39 cellular contexts compared by ENCODE assay signal in the genomic region with DNA sequence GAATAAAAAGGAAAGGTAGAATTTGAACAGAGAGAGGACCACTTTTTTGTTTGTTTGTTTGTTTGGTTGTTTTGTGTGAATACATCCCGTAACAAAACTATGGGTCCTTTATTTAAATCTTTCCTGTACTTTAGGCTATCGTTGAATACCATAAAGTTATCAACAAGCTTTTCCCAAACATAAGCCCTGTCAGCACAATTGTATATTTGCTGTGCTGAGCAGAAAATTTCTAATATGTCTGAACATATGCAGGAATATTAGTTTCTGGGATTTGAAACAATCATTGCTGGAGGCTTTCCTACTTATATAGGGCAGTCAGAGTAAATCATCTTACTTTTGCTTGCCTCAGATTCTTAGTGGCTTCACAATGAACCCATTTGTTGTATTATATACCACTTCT.
"Had no signal": no experiment of that assay in that cellular context is flagged by ENCODE, and none has a peak within 500 bp of the region (broad histone marks: within the 10 kb centered on the region; RNA-seq: fewer than 3 reads in every experiment).

No MANE protein-coding gene starts in this region.

- H3K4me3 Mint-ChIP-seq: activated naive CD4-positive, alpha-beta T cell treated with anti-CD3 and anti-CD28 coated beads for 36 hours; activated naive CD4-positive, alpha-beta T cell treated with anti-CD3 and anti-CD28 coated beads, Interleukin-2, amount 10 ng/mL, durations not matched to agents 7 days and 5 days; activated naive CD4-positive, alpha-beta T cell treated with anti-CD3 and anti-CD28 coated beads, Interleukin-2, amount 50 U/mL, for 24 hours; activated naive CD8-positive, alpha-beta T cell; activated naive CD8-positive, alpha-beta T cell treated with anti-CD3 and anti-CD28 coated beads for 36 hours; activated naive CD8-positive, alpha-beta T cell treated with anti-CD3 and anti-CD28 coated beads, Interleukin-2, amount 10 ng/mL, durations not matched to agents 7 days and 5 days; activated naive CD8-positive, alpha-beta T cell treated with anti-CD3 and anti-CD28 coated beads, Interleukin-2, amount 50 U/mL, for 24 hours; activated T-cell treated with anti-CD3 and anti-CD28 coated beads, Interleukin-2, amount 50 U/mL, for 24 hours; activated T-cell treated with anti-CD3 and anti-CD28 coated beads, Interleukin-2, amount 50 U/mL, for 4 hours; activated T-cell treated with anti-CD3 and anti-CD28 coated beads, Interleukin-2, amount 50 U/mL, for 72 hours; activated T-helper 1 cell treated with anti-CD3 and anti-CD28 coated beads, Interleukin-12 subunit alpha, Interleukin-12 subunit beta, Interleukin-2, Interleukin-4 antibody, amounts not matched to agents 30 ng/mL and 10 ng/mL and 1 ng/mL, durations not matched to agents 14 hours and 24 hours and 36 hours; activated T-helper 17 cell treated with anti-CD3 and anti-CD28 coated beads, Interleukin-2, amount 50 U/mL, for 72 hours; brain; central memory CD8-positive, alpha-beta T cell had no signal

- H3K4me1 Mint-ChIP-seq: activated naive CD4-positive, alpha-beta T cell treated with anti-CD3 and anti-CD28 coated beads, Interleukin-2, amount 10 ng/mL, durations not matched to agents 7 days and 5 days; activated naive CD4-positive, alpha-beta T cell treated with anti-CD3 and anti-CD28 coated beads, Interleukin-2, amount 50 U/mL, for 24 hours; activated naive CD8-positive, alpha-beta T cell treated with anti-CD3 and anti-CD28 coated beads for 36 hours; activated naive CD8-positive, alpha-beta T cell treated with anti-CD3 and anti-CD28 coated beads, Interleukin-2, amount 10 ng/mL, durations not matched to agents 7 days and 5 days; activated naive CD8-positive, alpha-beta T cell treated with anti-CD3 and anti-CD28 coated beads, Interleukin-2, amount 50 U/mL, for 24 hours; activated T-helper 17 cell treated with anti-CD3 and anti-CD28 coated beads, Interleukin-2, amount 50 U/mL, for 72 hours; central memory CD8-positive, alpha-beta T cell had no signal

- ATAC-seq: activated naive CD4-positive, alpha-beta T cell treated with anti-CD3 and anti-CD28 coated beads, Interleukin-2, amount 50 U/mL, for 72 hours; activated naive CD8-positive, alpha-beta T cell treated with anti-CD3 and anti-CD28 coated beads, Interleukin-2, amount 50 U/mL, for 24 hours; activated T-cell treated with anti-CD3 and anti-CD28 coated beads, Interleukin-2, amount 50 U/mL, for 4 hours; activated T-cell treated with anti-CD3 and anti-CD28 coated beads, Interleukin-2, amount 50 U/mL, for 72 hours; activated T-helper 17 cell treated with anti-CD3 and anti-CD28 coated beads, Interleukin-2, amount 50 U/mL, for 72 hours; body of pancreas had no signal

- H3K27me3 Mint-ChIP-seq: activated naive CD4-positive, alpha-beta T cell treated with anti-CD3 and anti-CD28 coated beads, Interleukin-2, amount 10 ng/mL, durations not matched to agents 7 days and 5 days; activated naive CD4-positive, alpha-beta T cell treated with anti-CD3 and anti-CD28 coated beads, Interleukin-2, amount 50 U/mL, for 24 hours; activated naive CD8-positive, alpha-beta T cell; activated naive CD8-positive, alpha-beta T cell treated with anti-CD3 and anti-CD28 coated beads for 36 hours; activated naive CD8-positive, alpha-beta T cell treated with anti-CD3 and anti-CD28 coated beads, Interleukin-2, amount 10 ng/mL, durations not matched to agents 7 days and 5 days; activated naive CD8-positive, alpha-beta T cell treated with anti-CD3 and anti-CD28 coated beads, Interleukin-2, amount 50 U/mL, for 24 hours; activated T-cell treated with anti-CD3 and anti-CD28 coated beads, Interleukin-2, amount 50 U/mL, for 24 hours; activated T-helper 17 cell treated with anti-CD3 and anti-CD28 coated beads, Interleukin-2, amount 50 U/mL, for 72 hours; central memory CD8-positive, alpha-beta T cell had no signal

- H3K9me3 ChIP-seq: adrenal gland, body of pancreas, breast epithelium had no signal

- H3K27me3 ChIP-seq: adrenal gland, body of pancreas, brain microvascular endothelial cell, breast epithelium, cardiac muscle cell had no signal

- H3K36me3 Mint-ChIP-seq: activated naive CD4-positive, alpha-beta T cell treated with anti-CD3 and anti-CD28 coated beads, Interleukin-2, amount 10 ng/mL, durations not matched to agents 7 days and 5 days; activated naive CD4-positive, alpha-beta T cell treated with anti-CD3 and anti-CD28 coated beads, Interleukin-2, amount 50 U/mL, for 24 hours; activated naive CD8-positive, alpha-beta T cell; activated naive CD8-positive, alpha-beta T cell treated with anti-CD3 and anti-CD28 coated beads for 36 hours; activated naive CD8-positive, alpha-beta T cell treated with anti-CD3 and anti-CD28 coated beads, Interleukin-2, amount 10 ng/mL, durations not matched to agents 7 days and 5 days; brain had no signal

- H3K4me1 ChIP-seq: adrenal gland, body of pancreas, breast epithelium had no signal

- H3K27ac Mint-ChIP-seq: activated naive CD4-positive, alpha-beta T cell treated with anti-CD3 and anti-CD28 coated beads for 36 hours; activated naive CD4-positive, alpha-beta T cell treated with anti-CD3 and anti-CD28 coated beads, Interleukin-2, amount 10 ng/mL, durations not matched to agents 7 days and 5 days; activated naive CD4-positive, alpha-beta T cell treated with anti-CD3 and anti-CD28 coated beads, Interleukin-2, amount 50 U/mL, for 24 hours; activated naive CD4-positive, alpha-beta T cell treated with anti-CD3 and anti-CD28 coated beads, Interleukin-2, amount 50 U/mL, for 72 hours; activated naive CD8-positive, alpha-beta T cell; activated naive CD8-positive, alpha-beta T cell treated with anti-CD3 and anti-CD28 coated beads for 36 hours; activated naive CD8-positive, alpha-beta T cell treated with anti-CD3 and anti-CD28 coated beads, Interleukin-2, amount 10 ng/mL, durations not matched to agents 7 days and 5 days; activated naive CD8-positive, alpha-beta T cell treated with anti-CD3 and anti-CD28 coated beads, Interleukin-2, amount 50 U/mL, for 24 hours; activated T-cell treated with anti-CD3 and anti-CD28 coated beads, Interleukin-2, amount 50 U/mL, for 24 hours; activated T-cell treated with anti-CD3 and anti-CD28 coated beads, Interleukin-2, amount 50 U/mL, for 72 hours; activated T-helper 1 cell treated with anti-CD3 and anti-CD28 coated beads, Interleukin-12 subunit alpha, Interleukin-12 subunit beta, Interleukin-2, Interleukin-4 antibody, amounts not matched to agents 30 ng/mL and 10 ng/mL and 1 ng/mL, durations not matched to agents 14 hours and 24 hours and 36 hours; activated T-helper 17 cell treated with anti-CD3 and anti-CD28 coated beads, Interleukin-2, amount 50 U/mL, for 72 hours; activated T-helper 2 cell treated with anti-CD3 and anti-CD28 coated beads, Interferon-gamma antibody, Interleukin-2, Interleukin-4, amounts not matched to agents 10 μg/mL and 5 μg/mL and 100 μg/mL, durations not matched to agents 14 hours and 24 hours and 36 hours; brain had no signal

- DNase-seq: activated effector memory CD4-positive, alpha-beta T cell treated with anti-CD3 and anti-CD28 coated beads, Interleukin-2, amount 50 U/mL, for 16 hours; activated effector memory CD4-positive, alpha-beta T cell treated with Interleukin-2 at 50 U/mL for 16 hours; activated gamma-delta T cell; activated gamma-delta T cell treated with Interleukin-2 at 50 U/mL for 16 hours; activated naive CD4-positive, alpha-beta T cell; activated naive CD4-positive, alpha-beta T cell treated with anti-CD3 and anti-CD28 coated beads for 36 hours; activated naive CD4-positive, alpha-beta T cell treated with anti-CD3 and anti-CD28 coated beads, Interleukin-2, amount 10 ng/mL, durations not matched to agents 7 days and 5 days; activated naive CD4-positive, alpha-beta T cell treated with anti-CD3 and anti-CD28 coated beads, Interleukin-2, amount 50 U/mL, for 16 hours; activated naive CD4-positive, alpha-beta T cell treated with Interleukin-2 at 50 U/mL for 16 hours; activated naive CD8-positive, alpha-beta T cell treated with anti-CD3 and anti-CD28 coated beads for 36 hours; activated naive CD8-positive, alpha-beta T cell treated with anti-CD3 and anti-CD28 coated beads, Interleukin-2, amount 10 ng/mL, durations not matched to agents 7 days and 5 days; activated naive CD8-positive, alpha-beta T cell treated with anti-CD3 and anti-CD28 coated beads, Interleukin-2, amount 50 U/mL, for 24 hours; activated T-cell treated with anti-CD3 and anti-CD28 coated beads, Interleukin-2, amount 50 U/mL, for 1 hour; activated T-cell treated with anti-CD3 and anti-CD28 coated beads, Interleukin-2, amount 50 U/mL, for 24 hours; activated T-cell treated with anti-CD3 and anti-CD28 coated beads, Interleukin-2, amount 50 U/mL, for 4 hours; activated T-cell treated with anti-CD3 and anti-CD28 coated beads, Interleukin-2, amount 50 U/mL, for 48 hours; activated T-cell treated with anti-CD3 and anti-CD28 coated beads, Interleukin-2, amount 50 U/mL, for 72 hours; adrenal gland; amniotic stem cell; amygdala; anterior cingulate cortex; aorta; body of pancreas; brain microvascular endothelial cell; caudate nucleus; central memory CD4-positive, alpha-beta T cell; cerebellar nuclear complex had no signal

- H3K4me3 ChIP-seq: adrenal gland, body of pancreas, breast epithelium, cardiac muscle cell had no signal

- H3K27ac ChIP-seq: adrenal gland, body of pancreas, brain microvascular endothelial cell, breast epithelium, cardiac muscle cell had no signal

- FAIRE-seq: astrocyte, bronchial epithelial cell had no signal

- H3K9me3 Mint-ChIP-seq: activated naive CD4-positive, alpha-beta T cell treated with anti-CD3 and anti-CD28 coated beads, Interleukin-2, amount 50 U/mL, for 24 hours had no signal

- H3K36me3 ChIP-seq: adrenal gland, brain microvascular endothelial cell, breast epithelium, cardiac muscle cell had no signal
